Comparison of ENCODE assay signal across 22 cellular contexts in genomic region chr1:21124846-21125245, GRCh38. TPM values are rescaled to one million over a fixed set of nuclear protein-coding genes. Genes with fewer than 3 reads are reported as not detected.
DNase-seq lines count a peak whose midpoint lies in the region; ATAC-seq and TF ChIP-seq lines count a peak whose summit lies in the region.
"Had no signal": no experiment of that assay in that cellular context is flagged by ENCODE, and none has a peak within 500 bp of the region (broad histone marks: within the 10 kb centered on the region; RNA-seq: fewer than 3 reads in every experiment).

No MANE protein-coding gene starts in this region.

- intact Hi-C loops in MCF 10A (cut with micrococcal nuclease), result no loop called here
- intact Hi-C loops in breast epithelium (cut with DNase I; ENCODE audit: low total_unique reads), result no loop called here
- intact Hi-C loops in adrenal gland (cut with DNase I), result no loop called here
- intact Hi-C loops in CD8-positive, alpha-beta T cell (cut with DNase I, micrococcal nuclease), result no loop called here

- DNase-seq in MCF 10A (ENCODE audit: unreplicated experiment) (peak; percentile 47), breast epithelium (ENCODE audit: low spot score in 2 of 2) (no peak), SJSA1 (ENCODE audit: low read depth in 1 of 2, low spot score in 2 of 2) (peak in 1 of 2 experiments; percentile 31), fibroblast of gingiva (ENCODE audit: low read depth) (peak; percentile 63), adrenal gland (no peak), 8988T (no peak)
- DNase-seq in CD8-positive, alpha-beta T cell, result no peak
- DNase-seq: activated naive CD4-positive, alpha-beta T cell; body of pancreas; dermis blood vessel endothelial cell; erythroblast; kidney glomerular epithelial cell; MV-4-11; NCI-H774; stomach; upper lobe of right lung had no signal

- TF ChIP-seq POLR2A in breast epithelium (IDR thresholded peaks at IDR 0.05) (no peak), adrenal gland (IDR thresholded peaks at IDR 0.05) (no peak)

- BruUV-seq in MCF 10A (replicated peaks; lab: Mats Ljungman, UMichigan), result no TSS peak

- H3K4me1 ChIP-seq in breast epithelium (no peaks in the 10 kb centered on the region), SJSA1 (replicated peaks) (peaks cover 39% of the 10 kb centered on the region), adrenal gland (replicated peaks in 1 of 2) (peaks cover 0 to 13% of the 10 kb centered on the region in 2 donors)
- no peaks in the 10 kb centered on the region for H3K4me1 ChIP-seq in CD8-positive, alpha-beta T cell (ENCODE audit: insufficient read depth, low read length)
- H3K4me1 ChIP-seq: body of pancreas, right atrium auricular region had no signal

- POLR2A ChIA-PET in MCF 10A (lab: Yijun Ruan, JAX), result interaction anchor here (0.7 to 1.2 kb wide), 2 partner anchors 12 to 14 kb away, joined by 3 read pairs; no protein-coding TSS in a partner anchor
- POLR2A ChIA-PET in CD8-positive, alpha-beta T cell (lab: Charles Lee), result interaction anchor here (0.9 kb wide), 1 partner anchor 9 kb away, joined by 3 read pairs; no protein-coding TSS in a partner anchor

- 89 to 95% (median 94%) methylated on average over 1 of the region's 1 CpG for WGBS in adrenal gland, 4 donors

- H3K36me3 ChIP-seq in breast epithelium (no peaks in the 10 kb centered on the region), SJSA1 (no peaks in the 10 kb centered on the region), adrenal gland (replicated peaks in 1 of 2) (no peaks in the 10 kb centered on the region)
- no peaks in the 10 kb centered on the region for H3K36me3 ChIP-seq in CD8-positive, alpha-beta T cell (ENCODE audit: insufficient read depth, low read length)
- H3K36me3 ChIP-seq: right atrium auricular region, upper lobe of right lung had no signal

- peak overlapping the region; percentile 79 for H3K27ac Mint-ChIP-seq in MCF 10A (ENCODE audit: low read depth, unreplicated experiment)
- H3K27ac Mint-ChIP-seq in CD8-positive, alpha-beta T cell, result no peak overlapping the region
- H3K27ac Mint-ChIP-seq: activated CD4-positive, alpha-beta T cell treated with anti-CD3 and anti-CD28 coated beads, Interleukin-2, amount 10 ng/mL, durations not matched to agents 24 days and 14 days had no signal

- TF ChIP-seq CTCF in MCF 10A (IDR thresholded peaks at IDR 0.05; ENCODE audit: unreplicated experiment) (no peak), breast epithelium (IDR thresholded peaks at IDR 0.05) (no peak), adrenal gland (IDR thresholded peaks at IDR 0.05) (no peak)
- TF ChIP-seq CTCF in CD8-positive, alpha-beta T cell (IDR thresholded peaks at IDR 0.05), result no peak

- no peaks in the 10 kb centered on the region for H3K9me3 Mint-ChIP-seq in MCF 10A (ENCODE audit: unreplicated experiment)
- H3K9me3 Mint-ChIP-seq in CD8-positive, alpha-beta T cell, result no peaks in the 10 kb centered on the region
- H3K9me3 Mint-ChIP-seq: activated CD4-positive, alpha-beta T cell treated with anti-CD3 and anti-CD28 coated beads, Interleukin-2, amount 10 ng/mL, durations not matched to agents 24 days and 14 days had no signal

- H3K4me3 ChIP-seq in breast epithelium, result no peak overlapping the region
- H3K4me3 ChIP-seq in SJSA1, result no peak overlapping the region
- no peak overlapping the region for H3K4me3 ChIP-seq in adrenal gland
- H3K4me3 ChIP-seq in CD8-positive, alpha-beta T cell (ENCODE audit: low read depth, low read length), result no peak overlapping the region
- H3K4me3 ChIP-seq: body of pancreas, hepatocyte, right atrium auricular region, stomach, upper lobe of right lung had no signal

- no peaks in the 10 kb centered on the region for H3K27me3 Mint-ChIP-seq in MCF 10A (ENCODE audit: insufficient read depth, unreplicated experiment)
- H3K27me3 Mint-ChIP-seq in CD8-positive, alpha-beta T cell (ENCODE audit: low read depth), result no peaks in the 10 kb centered on the region
- H3K27me3 Mint-ChIP-seq: activated CD4-positive, alpha-beta T cell treated with anti-CD3 and anti-CD28 coated beads, Interleukin-2, amount 10 ng/mL, durations not matched to agents 24 days and 14 days had no signal

- H3K9me3 ChIP-seq in breast epithelium (no peaks in the 10 kb centered on the region), SJSA1 (replicated peaks) (no peaks in the 10 kb centered on the region), adrenal gland (replicated peaks in 1 of 3) (no peaks in the 10 kb centered on the region)
- H3K9me3 ChIP-seq in CD8-positive, alpha-beta T cell (ENCODE audit: low read length), result no peaks in the 10 kb centered on the region
- H3K9me3 ChIP-seq: body of pancreas, right atrium auricular region, stomach, upper lobe of right lung had no signal

- H3K36me3 Mint-ChIP-seq in MCF 10A (ENCODE audit: insufficient read depth, unreplicated experiment), result peaks cover 28% of the 10 kb centered on the region
- peaks cover 18% of the 10 kb centered on the region for H3K36me3 Mint-ChIP-seq in CD8-positive, alpha-beta T cell

- CTCF ChIA-PET in MCF 10A (lab: Yijun Ruan, JAX), result interaction anchor here (0.6 kb wide), 1 partner anchor 47 kb away, joined by 4 read pairs; no protein-coding TSS in a partner anchor
- CTCF ChIA-PET in CD8-positive, alpha-beta T cell (lab: Charles Lee), result no interaction called here

- no peaks in the 10 kb centered on the region for H3K27me3 ChIP-seq in breast epithelium
- no peaks in the 10 kb centered on the region for H3K27me3 ChIP-seq in SJSA1 (replicated peaks)
- H3K27me3 ChIP-seq in adrenal gland, result no peaks in the 10 kb centered on the region
- no peaks in the 10 kb centered on the region for H3K27me3 ChIP-seq in CD8-positive, alpha-beta T cell (ENCODE audit: insufficient read depth, low read length)
- H3K27me3 ChIP-seq: body of pancreas, hepatocyte, right atrium auricular region, stomach, upper lobe of right lung had no signal

- no peak overlapping the region for H3K4me3 Mint-ChIP-seq in MCF 10A (ENCODE audit: unreplicated experiment)
- H3K4me3 Mint-ChIP-seq in CD8-positive, alpha-beta T cell, result no peak overlapping the region
- H3K4me3 Mint-ChIP-seq: activated CD4-positive, alpha-beta T cell treated with anti-CD3 and anti-CD28 coated beads, Interleukin-2, amount 10 ng/mL, durations not matched to agents 24 days and 14 days had no signal

- peaks cover 5% of the 10 kb centered on the region for H3K4me1 Mint-ChIP-seq in MCF 10A (ENCODE audit: insufficient read depth, unreplicated experiment)
- H3K4me1 Mint-ChIP-seq in CD8-positive, alpha-beta T cell (ENCODE audit: low read depth), result no peaks in the 10 kb centered on the region

- no peak overlapping the region for H3K27ac ChIP-seq in breast epithelium
- H3K27ac ChIP-seq in SJSA1, result peak overlapping the region; percentile 16; the same call in 1 of the 2 replicates
- no peak overlapping the region for H3K27ac ChIP-seq in adrenal gland
- no peak overlapping the region for H3K27ac ChIP-seq in CD8-positive, alpha-beta T cell (ENCODE audit: low read depth, low read length)
- H3K27ac ChIP-seq: body of pancreas, hepatocyte, right atrium auricular region, upper lobe of right lung had no signal

- ATAC-seq in CD8-positive, alpha-beta T cell, result no peak
- no peak for ATAC-seq in GM18858 (IDR thresholded peaks at IDR 0.05; ENCODE audit: unreplicated experiment)
- ATAC-seq: body of pancreas, HepG2, Panc1, upper lobe of right lung had no signal

RNA-seq across cellular contexts. Expression of gene EIF4G3, which starts 51.9 kb away (rescaled TPM):
- total RNA-seq in MCF 10A (2022) (87.6 and 99.0 TPM in 2 replicates), breast epithelium (10 to 100 TPM; 37.8 to 52.4 (median 50.8) TPM), adrenal gland (10 to 100 TPM; 38.9 to 57.4 (median 52.3) TPM)
- total RNA-seq in SJSA1 (2014; rRNA removed; shearing (Covaris generic)), result 23.5 and 30.2 TPM in 2 replicates
- polyA plus RNA-seq in adrenal gland, result 10 to 100 TPM; 30.7 to 58.7 (median 43.6) TPM
- total RNA-seq in CD8-positive, alpha-beta T cell, result 10 to 100 TPM; 19.6 to 19.8 TPM

Comparison
In these comparisons a context has a peak if more than half of its experiments do, and no peak if none do; other contexts are left out.
1. DNase-seq: peak in MCF 10A (single experiment) and fibroblast of gingiva (single experiment); none in breast epithelium (0 of 2), adrenal gland (0 of 7), CD8-positive, alpha-beta T cell (0 of 7) and 8988T (single experiment).